ENCODE assay signal across 22 cellular contexts in genomic region chr10:12906051-12906541, GRCh38.
DNase-seq lines count a peak whose midpoint lies in the region; ATAC-seq and TF ChIP-seq lines count a peak whose summit lies in the region.
"Had no signal": no experiment of that assay in that cellular context is flagged by ENCODE, and none has a peak within 500 bp of the region (broad histone marks: within the 10 kb centered on the region; RNA-seq: fewer than 3 reads in every experiment).

No MANE protein-coding gene starts in this region.

- no peaks in the 10 kb centered on the region for H3K36me3 ChIP-seq in right atrium auricular region
- no peaks in the 10 kb centered on the region for H3K36me3 ChIP-seq in aorta (ENCODE audit: control insufficient read depth in 1 of 2, insufficient read depth in 2 of 2, low read length in 1 of 2)
- H3K36me3 ChIP-seq: brain microvascular endothelial cell, neutrophil had no signal

- no peak for ATAC-seq in Right ventricle myocardium superior (ENCODE audit: poor library complexity)
- ATAC-seq in sciatic nerve = peak; percentile 25
- peak; percentile 60 for ATAC-seq in aorta (ENCODE audit: low FRiP score)
- no peak for ATAC-seq in GM19328 (IDR thresholded peaks at IDR 0.05; ENCODE audit: unreplicated experiment)
- ATAC-seq in HG02938 (IDR thresholded peaks at IDR 0.05; ENCODE audit: unreplicated experiment) = no peak
- ATAC-seq: activated CD8-positive, alpha-beta memory T cell treated with anti-CD3 and anti-CD28 coated beads, Interleukin-2, amount 10 ng/mL, durations not matched to agents 7 days and 5 days; activated naive CD4-positive, alpha-beta T cell treated with anti-CD3 and anti-CD28 coated beads, Interleukin-2, amount 50 U/mL, for 72 hours had no signal

- peak; percentile 45 for DNase-seq in Right ventricle myocardium superior
- DNase-seq in right atrium auricular region (ENCODE audit: low spot score) = no peak
- DNase-seq in glomerular endothelial cell (ENCODE audit: extremely low read depth, low read depth, low spot score) = peak; percentile 16
- no peak for DNase-seq in sciatic nerve (ENCODE audit: low spot score)
- peak; percentile 75 to 84 for DNase-seq in aorta
- DNase-seq in D341Med (ENCODE audit: low spot score) = no peak
- DNase-seq: activated CD4-positive, alpha-beta T cell treated with anti-CD3 and anti-CD28 coated beads for 4 hours; activated CD8-positive, alpha-beta memory T cell treated with anti-CD3 and anti-CD28 coated beads, Interleukin-2, amount 10 ng/mL, durations not matched to agents 7 days and 5 days; brain microvascular endothelial cell; COR-L47; DND-41; glutamatergic neuron; NCI-H1092; NCI-H2029; PC-9; stimulated activated CD4-positive, alpha-beta T cell treated with anti-CD3 and anti-CD28 coated beads, Interleukin-15, amount 100 ng/mL, for 24 hours; T-helper 1 cell had no signal

- no peak for TF ChIP-seq CTCF in right atrium auricular region (IDR thresholded peaks at IDR 0.05)

- no peak overlapping the region for H3K27ac ChIP-seq in right atrium auricular region
- H3K27ac ChIP-seq in aorta (ENCODE audit: low read depth in 1 of 2, low read length in 2 of 2) = peak overlapping the region; percentile 12 to 49
- H3K27ac ChIP-seq: brain microvascular endothelial cell, epithelial cell of prostate, neutrophil, PC-9 had no signal

- H3K4me3 ChIP-seq in right atrium auricular region = no peak overlapping the region
- no peak overlapping the region for H3K4me3 ChIP-seq in aorta (ENCODE audit: low read length in 2 of 2)
- H3K4me3 ChIP-seq: PC-9 had no signal

- H3K9me3 ChIP-seq in right atrium auricular region (no peaks in the 10 kb centered on the region), aorta (ENCODE audit: control insufficient read depth, low read length) (no peaks in the 10 kb centered on the region)
- H3K9me3 ChIP-seq: neutrophil had no signal

- H3K27me3 ChIP-seq in right atrium auricular region (no peaks in the 10 kb centered on the region), aorta (ENCODE audit: control insufficient read depth in 1 of 2, insufficient read depth in 2 of 2, low read length in 1 of 2) (no peaks in the 10 kb centered on the region)
- H3K27me3 ChIP-seq: brain microvascular endothelial cell, neutrophil had no signal

- 24 to 26% methylated on average over 13 of the region's 13 CpGs for WGBS in aorta, 2 donors

- intact Hi-C loops in Right ventricle myocardium superior (cut with DNase I) = loop anchor here (10.0 kb wide), 3 partner anchors 121 to 641 kb away; no protein-coding TSS in a partner anchor
- intact Hi-C loops in sciatic nerve (cut with DNase I) = no loop called here
- intact Hi-C loops in aorta (cut with DNase I) = loop anchor here (5.0 to 10.0 kb wide), 4 partner anchors 59 to 181 kb away; partner anchors contain the start of gene CCDC3 (in 2 of the 2)

- H3K4me1 ChIP-seq in right atrium auricular region (no peaks in the 10 kb centered on the region), aorta (ENCODE audit: control insufficient read depth in 1 of 2, insufficient read depth in 2 of 2, low read length in 2 of 2) (no peaks in the 10 kb centered on the region)

Comparison
In these comparisons a context has a peak if more than half of its experiments do, and no peak if none do; other contexts are left out.
1. DNase-seq: peak in Right ventricle myocardium superior (single experiment), glomerular endothelial cell (single experiment) and aorta (2 of 2); none in right atrium auricular region (single experiment), sciatic nerve (single experiment) and D341Med (single experiment).
2. ATAC-seq: peak in sciatic nerve (single experiment) and aorta (single experiment); none in Right ventricle myocardium superior (single experiment), GM19328 (single experiment) and HG02938 (single experiment).
3. H3K27ac ChIP-seq: peak in aorta (2 of 2); none in right atrium auricular region (0 of 2).